21 cellular contexts compared by ENCODE assay signal in the genomic region with DNA sequence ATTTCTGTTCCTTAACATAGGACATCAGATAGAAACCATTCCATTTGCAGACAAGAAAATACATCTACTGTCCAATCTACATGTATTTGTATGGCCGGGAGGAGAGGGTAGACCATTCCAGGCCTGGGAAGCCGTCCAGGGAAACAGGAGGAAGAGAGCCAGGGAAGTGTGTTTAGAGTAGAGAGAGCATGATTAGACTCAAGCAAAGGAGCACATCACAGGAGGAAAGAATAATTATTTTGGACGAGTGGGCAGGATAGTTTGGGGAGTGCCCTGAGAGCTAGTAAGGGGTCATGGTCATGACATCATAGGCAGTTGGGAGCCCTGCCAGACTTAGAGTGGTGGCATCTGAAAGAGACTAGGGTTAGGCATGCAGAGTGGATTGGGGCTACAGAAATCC.
DNase-seq lines count a peak whose midpoint lies in the region; ATAC-seq and TF ChIP-seq lines count a peak whose summit lies in the region.
"Had no signal": no experiment of that assay in that cellular context is flagged by ENCODE, and none has a peak within 500 bp of the region (broad histone marks: within the 10 kb centered on the region; RNA-seq: fewer than 3 reads in every experiment).

No MANE protein-coding gene starts in this region.

- no peak for ATAC-seq in activated naive CD8-positive, alpha-beta T cell treated with anti-CD3 and anti-CD28 coated beads, Interleukin-2, amount 10 ng/mL, durations not matched to agents 7 days and 5 days (ENCODE audit: low read depth)
- no peak for ATAC-seq in activated naive CD8-positive, alpha-beta T cell treated with anti-CD3 and anti-CD28 coated beads, Interleukin-2, amount 50 U/mL, for 24 hours
- peak in 6 of 8 donors; percentile 23 to 65 (median 48) for ATAC-seq in heart right ventricle

- H3K27me3 ChIP-seq in heart right ventricle (no peaks in the 10 kb centered on the region), H7 (ENCODE audit: control insufficient read depth, insufficient read depth, low read length) (no peaks in the 10 kb centered on the region)
- H3K27me3 ChIP-seq: vagina had no signal

- no peak overlapping the region for H3K27ac ChIP-seq in heart right ventricle
- H3K27ac ChIP-seq: HL-60, vagina had no signal

- intact Hi-C loops in heart right ventricle (cut with DNase I) = loop anchor here in 8 of 10 donors (2.0 to 10.0 kb wide), 6 partner anchors 190 to 590 kb away; partner anchors contain the start of gene HIVEP2 (in 1 of the 8)

- no peaks in the 10 kb centered on the region for H3K36me3 Mint-ChIP-seq in activated naive CD8-positive, alpha-beta T cell treated with anti-CD3 and anti-CD28 coated beads, Interleukin-2, amount 10 ng/mL, durations not matched to agents 7 days and 5 days
- H3K36me3 Mint-ChIP-seq in activated naive CD8-positive, alpha-beta T cell treated with anti-CD3 and anti-CD28 coated beads, Interleukin-2, amount 50 U/mL, for 24 hours (ENCODE audit: low read depth) = no peaks in the 10 kb centered on the region
- H3K36me3 Mint-ChIP-seq: IgD-negative memory B cell, immature natural killer cell had no signal

- TF ChIP-seq CTCF in heart right ventricle (IDR thresholded peaks at IDR 0.05) = no peak

- H3K27ac Mint-ChIP-seq in activated naive CD8-positive, alpha-beta T cell treated with anti-CD3 and anti-CD28 coated beads, Interleukin-2, amount 10 ng/mL, durations not matched to agents 7 days and 5 days = peak overlapping the region; percentile 15
- no peak overlapping the region for H3K27ac Mint-ChIP-seq in activated naive CD8-positive, alpha-beta T cell treated with anti-CD3 and anti-CD28 coated beads, Interleukin-2, amount 50 U/mL, for 24 hours
- H3K27ac Mint-ChIP-seq: endodermal cell, IgD-negative memory B cell had no signal

- H3K9me3 Mint-ChIP-seq in activated naive CD8-positive, alpha-beta T cell treated with anti-CD3 and anti-CD28 coated beads, Interleukin-2, amount 10 ng/mL, durations not matched to agents 7 days and 5 days = no peaks in the 10 kb centered on the region
- H3K9me3 Mint-ChIP-seq in activated naive CD8-positive, alpha-beta T cell treated with anti-CD3 and anti-CD28 coated beads, Interleukin-2, amount 50 U/mL, for 24 hours = no peaks in the 10 kb centered on the region
- H3K9me3 Mint-ChIP-seq: endodermal cell, IgD-negative memory B cell, immature natural killer cell had no signal

- H3K4me3 Mint-ChIP-seq in activated naive CD8-positive, alpha-beta T cell treated with anti-CD3 and anti-CD28 coated beads, Interleukin-2, amount 10 ng/mL, durations not matched to agents 7 days and 5 days = no peak overlapping the region
- H3K4me3 Mint-ChIP-seq in activated naive CD8-positive, alpha-beta T cell treated with anti-CD3 and anti-CD28 coated beads, Interleukin-2, amount 50 U/mL, for 24 hours = no peak overlapping the region
- H3K4me3 Mint-ChIP-seq: endodermal cell, IgD-negative memory B cell, immature natural killer cell had no signal

- H3K27me3 Mint-ChIP-seq in activated naive CD8-positive, alpha-beta T cell treated with anti-CD3 and anti-CD28 coated beads, Interleukin-2, amount 10 ng/mL, durations not matched to agents 7 days and 5 days = no peaks in the 10 kb centered on the region
- no peaks in the 10 kb centered on the region for H3K27me3 Mint-ChIP-seq in activated naive CD8-positive, alpha-beta T cell treated with anti-CD3 and anti-CD28 coated beads, Interleukin-2, amount 50 U/mL, for 24 hours
- H3K27me3 Mint-ChIP-seq: IgD-negative memory B cell had no signal

- H3K4me3 ChIP-seq in heart right ventricle = no peak overlapping the region
- H3K4me3 ChIP-seq in H7 (ENCODE audit: insufficient read depth, low read depth, low read length) = no peak overlapping the region
- H3K4me3 ChIP-seq: vagina had no signal

- POLR2A ChIA-PET in activated naive CD8-positive, alpha-beta T cell treated with anti-CD3 and anti-CD28 coated beads, Interleukin-2, amount 10 ng/mL, durations not matched to agents 7 days and 5 days (lab: Charles Lee) = no interaction called here

- H3K36me3 ChIP-seq in heart right ventricle = no peaks in the 10 kb centered on the region
- H3K36me3 ChIP-seq in H7 (replicated peaks; ENCODE audit: control insufficient read depth, insufficient read depth, low read length) = no peaks in the 10 kb centered on the region
- H3K36me3 ChIP-seq: vagina had no signal

- H3K9me3 ChIP-seq in heart right ventricle = no peaks in the 10 kb centered on the region
- H3K9me3 ChIP-seq: vagina had no signal

- peaks cover 0 to 44% (median 5%) of the 10 kb centered on the region in 9 donors for H3K4me1 ChIP-seq in heart right ventricle

- DNase-seq in activated naive CD8-positive, alpha-beta T cell treated with anti-CD3 and anti-CD28 coated beads, Interleukin-2, amount 10 ng/mL, durations not matched to agents 7 days and 5 days = no peak
- DNase-seq in activated naive CD8-positive, alpha-beta T cell treated with anti-CD3 and anti-CD28 coated beads, Interleukin-2, amount 50 U/mL, for 24 hours = no peak
- DNase-seq in astrocyte of the hippocampus (ENCODE audit: low read depth, low spot score) (peak; percentile 48), heart right ventricle (peak; percentile 18 to 29), stromal cell of bone marrow (ENCODE audit: low read depth) (peak; percentile 9), SHP77 treated with DMSO at 0.1 percent for 48 hours (lab: John Stamatoyannopoulos, UW) (no peak), H7 (no peak), NCI-H2107 (lab: John Stamatoyannopoulos, UW) (no peak)
- DNase-seq: activated CD4-positive, alpha-beta T cell treated with anti-CD3 and anti-CD28 coated beads, Interleukin-2, amount 50 U/mL, for 1 hour; activated CD8-positive, alpha-beta memory T cell treated with anti-CD3 and anti-CD28 coated beads, Interleukin-2, amount 50 U/mL, for 48 hours; activated effector memory CD4-positive, alpha-beta T cell treated with anti-CD3 and anti-CD28 coated beads, Interleukin-2, amount 50 U/mL, for 16 hours; endodermal cell; immature natural killer cell; NCI-H1694; NCI-H2227 treated with DMSO at 0.1 percent for 48 hours; NCI-H82; SIG-M5; stimulated activated CD8-positive, alpha-beta memory T cell treated with anti-CD3 and anti-CD28 coated beads, Interleukin-4, amount 100 ng/mL, for 48 hours had no signal

- WGBS in heart right ventricle, 2 donors = 18 to 24% methylated on average over 3 of the region's 3 CpGs

- peaks cover 9% of the 10 kb centered on the region for H3K4me1 Mint-ChIP-seq in activated naive CD8-positive, alpha-beta T cell treated with anti-CD3 and anti-CD28 coated beads, Interleukin-2, amount 10 ng/mL, durations not matched to agents 7 days and 5 days
- peaks cover 31% of the 10 kb centered on the region for H3K4me1 Mint-ChIP-seq in activated naive CD8-positive, alpha-beta T cell treated with anti-CD3 and anti-CD28 coated beads, Interleukin-2, amount 50 U/mL, for 24 hours

Comparison
In these comparisons a context has a peak if more than half of its experiments do, and no peak if none do; other contexts are left out.
1. ATAC-seq: peak in heart right ventricle (6 of 8); none in activated naive CD8-positive, alpha-beta T cell treated with anti-CD3 and anti-CD28 coated beads, Interleukin-2, amount 10 ng/mL, durations not matched to agents 7 days and 5 days (single experiment) and activated naive CD8-positive, alpha-beta T cell treated with anti-CD3 and anti-CD28 coated beads, Interleukin-2, amount 50 U/mL, for 24 hours (single experiment).
2. DNase-seq: peak in astrocyte of the hippocampus (single experiment), heart right ventricle (2 of 2) and stromal cell of bone marrow (single experiment); none in activated naive CD8-positive, alpha-beta T cell treated with anti-CD3 and anti-CD28 coated beads, Interleukin-2, amount 10 ng/mL, durations not matched to agents 7 days and 5 days (single experiment), activated naive CD8-positive, alpha-beta T cell treated with anti-CD3 and anti-CD28 coated beads, Interleukin-2, amount 50 U/mL, for 24 hours (single experiment), SHP77 treated with DMSO at 0.1 percent for 48 hours (single experiment), H7 (single experiment) and NCI-H2107 (single experiment).